In the genomic region with DNA sequence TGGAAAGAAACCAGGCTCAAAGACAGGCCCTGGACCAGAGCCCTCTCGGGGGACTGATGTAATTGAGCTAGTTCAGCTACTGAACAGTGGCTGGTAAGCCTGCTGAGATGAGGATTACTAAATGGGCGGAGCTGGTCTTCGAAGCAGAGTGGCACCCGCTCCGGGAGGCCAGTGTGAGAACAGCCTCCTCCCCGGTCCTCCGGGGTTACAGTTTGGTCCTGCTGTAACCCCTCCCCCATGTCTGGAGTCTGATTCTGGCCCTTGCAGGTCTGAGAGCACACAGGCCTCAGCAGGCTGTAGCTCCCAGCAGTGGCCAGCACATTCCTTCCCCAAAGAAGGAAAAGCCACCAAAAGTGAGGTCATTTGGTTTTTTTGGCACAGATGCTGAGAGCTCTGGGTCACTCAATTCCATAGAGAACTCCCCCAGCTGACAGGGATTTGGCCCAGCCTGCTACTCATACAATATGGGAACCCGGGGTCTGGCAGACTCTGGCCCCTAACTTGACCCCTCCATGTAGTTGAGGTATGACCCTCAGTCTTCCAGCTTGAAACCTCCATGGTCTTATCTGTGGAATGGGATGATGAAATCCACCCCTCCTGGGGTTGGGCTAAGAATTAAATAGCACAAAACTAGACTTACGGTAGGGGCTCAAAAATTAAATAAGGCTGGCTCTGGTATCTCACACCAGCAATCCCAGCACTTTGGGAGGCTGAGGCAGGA, we compare ENCODE assay signal across 8 cellular contexts. TPM values are rescaled to one million over a fixed set of nuclear protein-coding genes. Genes with fewer than 3 reads are reported as not detected.
A peak's percentile ranks its signal among the peaks of the same experiment; 100 is the strongest.
DNase-seq lines count a peak whose midpoint lies in the region; ATAC-seq and TF ChIP-seq lines count a peak whose summit lies in the region.

No MANE protein-coding gene starts in this region.

- peak overlapping the region; percentile 90 for H3K27ac ChIP-seq in AG04450 (ENCODE audit: low read depth, low read length)

- POLR2A ChIA-PET in AG04450 (lab: Yijun Ruan, JAX) = interaction anchor here (0.6 to 2.2 kb wide), 12 partner anchors 9 to 163 kb away, joined by 3 to 25 read pairs (median 4); no protein-coding TSS in a partner anchor

- H3K9me3 ChIP-seq in AG04450 (ENCODE audit: control insufficient read depth, insufficient read depth, low read length) = no peaks in the 10 kb centered on the region
- no peaks in the 10 kb centered on the region for H3K9me3 ChIP-seq in mucosa of descending colon

- peaks cover 61% of the 10 kb centered on the region for H3K4me1 ChIP-seq in mucosa of descending colon (ENCODE audit: low read depth)

- peak; percentile 43 for ATAC-seq in mucosa of descending colon
- no peak for ATAC-seq in GM19324 (IDR thresholded peaks at IDR 0.05; ENCODE audit: low FRiP score, unreplicated experiment)
- ATAC-seq in GM19463 (IDR thresholded peaks at IDR 0.05; ENCODE audit: unreplicated experiment) = no peak

- TF ChIP-seq CTCF in AG04450 (IDR thresholded peaks at IDR 0.05; ENCODE audit: low read depth, low read length) (no peak), mucosa of descending colon (IDR thresholded peaks at IDR 0.05) (no peak)

- intact Hi-C loops in mucosa of descending colon (cut with DNase I, micrococcal nuclease) = no loop called here

- DNase-seq in AG04450 (ENCODE audit: low read depth, low spot score) (peak; percentile 80), NCI-H2107 treated with DMSO at 0.1 percent for 48 hours (lab: John Stamatoyannopoulos, UW; ENCODE audit: unreplicated experiment) (peak; percentile 27), dermis microvascular lymphatic vessel endothelial cell (ENCODE audit: low read depth in 2 of 2) (peak; percentile 84 to 95), mucosa of descending colon (peak; percentile 59 to 77 (median 71)), NCI-H146 treated with DMSO at 0.1 percent for 48 hours (lab: John Stamatoyannopoulos, UW; ENCODE audit: unreplicated experiment) (no peak), DMS153 treated with DMSO at 0.1 percent for 48 hours (lab: John Stamatoyannopoulos, UW; ENCODE audit: unreplicated experiment) (no peak)

- CTCF ChIA-PET in AG04450 (lab: Charles Lee) = interaction anchor here (0.9 to 2.2 kb wide), 5 partner anchors 14 to 164 kb away, joined by 3 to 11 read pairs (median 6); no protein-coding TSS in a partner anchor

- H3K36me3 ChIP-seq in mucosa of descending colon (ENCODE audit: low read depth) = no peaks in the 10 kb centered on the region

- H3K4me3 ChIP-seq in AG04450 (ENCODE audit: low read depth, low read length) (no peak overlapping the region), mucosa of descending colon (no peak overlapping the region)

- no peaks in the 10 kb centered on the region for H3K27me3 ChIP-seq in AG04450 (ENCODE audit: control insufficient read depth, insufficient read depth, low read length)

RNA-seq across cellular contexts. Expression of gene ACTN1, which starts 39.0 kb away (rescaled TPM):
- 641 and 751 TPM in 2 replicates for polyA plus RNA-seq in AG04450 (2011; rRNA removed)
- 1,243 and 1,580 TPM in 2 replicates for polyA minus RNA-seq in AG04450 (2011; rRNA and poly(A)+ RNA removed)
- total RNA-seq in dermis microvascular lymphatic vessel endothelial cell = 152 and 367 TPM in 2 replicates
- total RNA-seq in mucosa of descending colon = 100 to 1,000 TPM in 2 of 3 donors, 10 to 100 TPM in 1; 93.7 to 607 (median 128) TPM

Comparison
In these comparisons a context has a peak if more than half of its experiments do, and no peak if none do; other contexts are left out.
1. DNase-seq: peak in AG04450 (single experiment), NCI-H2107 treated with DMSO at 0.1 percent for 48 hours (single experiment), dermis microvascular lymphatic vessel endothelial cell (2 of 2) and mucosa of descending colon (3 of 3); none in NCI-H146 treated with DMSO at 0.1 percent for 48 hours (single experiment) and DMS153 treated with DMSO at 0.1 percent for 48 hours (single experiment).